8 cellular contexts compared by ENCODE assay signal in the genomic region with DNA sequence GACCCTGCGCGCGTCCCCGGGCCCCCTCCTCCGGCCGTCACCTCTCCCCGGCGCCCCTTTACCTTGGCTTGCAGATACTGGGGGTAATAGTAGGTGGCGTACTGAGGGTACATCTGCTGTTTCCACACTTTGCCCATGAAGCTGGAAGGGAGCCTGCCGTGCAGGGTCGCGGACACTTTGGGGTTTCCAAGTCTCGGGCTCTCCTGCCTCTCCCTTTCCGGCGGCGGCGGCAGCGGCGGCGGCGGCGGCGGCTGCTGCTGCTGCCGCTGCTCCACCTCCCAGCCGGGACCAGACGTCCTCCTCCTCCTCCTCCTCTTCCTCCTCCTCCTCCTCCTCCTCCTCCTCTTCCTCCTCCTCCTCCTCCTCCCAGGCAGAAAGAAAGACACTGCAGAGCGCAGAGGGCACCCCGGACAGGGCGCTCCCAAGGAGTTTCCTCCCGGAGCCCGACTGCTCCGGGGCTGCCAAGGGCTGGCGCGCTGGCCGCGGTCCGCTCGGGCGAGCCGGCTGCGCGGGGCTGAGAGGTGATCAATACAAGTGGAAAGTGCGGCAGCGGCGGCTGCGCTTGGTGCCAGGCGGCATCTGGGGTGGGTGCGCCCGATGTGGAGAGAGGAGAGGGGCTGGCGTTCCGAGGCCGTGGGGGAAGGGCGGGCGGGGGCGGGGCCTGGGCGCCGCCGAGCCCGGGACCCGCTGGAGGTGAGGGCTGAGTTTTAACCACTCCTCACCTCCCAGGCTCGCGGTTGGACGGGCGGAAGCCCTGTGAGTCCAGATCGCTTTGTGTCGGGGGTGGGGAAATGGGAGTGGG. TPM values are rescaled to one million over a fixed set of nuclear protein-coding genes. Genes with fewer than 3 reads are reported as not detected.
DNase-seq lines count a peak whose midpoint lies in the region; ATAC-seq, FAIRE-seq and TF ChIP-seq lines count a peak whose summit lies in the region.

A gene with protein sequence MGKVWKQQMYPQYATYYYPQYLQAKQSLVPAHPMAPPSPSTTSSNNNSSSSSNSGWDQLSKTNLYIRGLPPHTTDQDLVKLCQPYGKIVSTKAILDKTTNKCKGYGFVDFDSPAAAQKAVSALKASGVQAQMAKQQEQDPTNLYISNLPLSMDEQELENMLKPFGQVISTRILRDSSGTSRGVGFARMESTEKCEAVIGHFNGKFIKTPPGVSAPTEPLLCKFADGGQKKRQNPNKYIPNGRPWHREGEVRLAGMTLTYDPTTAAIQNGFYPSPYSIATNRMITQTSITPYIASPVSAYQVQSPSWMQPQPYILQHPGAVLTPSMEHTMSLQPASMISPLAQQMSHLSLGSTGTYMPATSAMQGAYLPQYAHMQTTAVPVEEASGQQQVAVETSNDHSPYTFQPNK (minus strand): TSS at position 581 of the 802 bp plus-strand sequence. CDS start 444 bp downstream, at position 137.

- H3K9me3 Mint-ChIP-seq in immature natural killer cell = no peaks in the 10 kb centered on the region

- peak within 1 kb of the TSS; percentile 87 for H3K4me3 ChIP-seq in MG63
- peak within 1 kb of the TSS; percentile 91 for H3K4me3 ChIP-seq in bronchial epithelial cell (ENCODE audit: low read depth, low read length)

- peak within 1 kb of the TSS; percentile 86 to 97 (median 92) for H3K4me3 Mint-ChIP-seq in immature natural killer cell

- peak within 1 kb of the TSS in 2 of 6 donors; percentile 71 to 74 for H3K27ac Mint-ChIP-seq in immature natural killer cell

- no peaks in the 10 kb centered on the region for H3K36me3 Mint-ChIP-seq in immature natural killer cell

- H3K27me3 Mint-ChIP-seq in immature natural killer cell (ENCODE audit: low read depth in 3 of 3) = peaks cover 0 to 15% (median 2%) of the 10 kb centered on the region in 3 donors

- H3K4me1 Mint-ChIP-seq in immature natural killer cell = peaks cover 7 to 19% of the 10 kb centered on the region in 2 donors

- no peak for TF ChIP-seq CTCF in bronchial epithelial cell (IDR thresholded peaks at IDR 0.05; ENCODE audit: insufficient read depth, low read length, severe bottlenecking)

- peaks cover 4% of the 10 kb centered on the region; the same call in 1 of the 2 replicates for H3K36me3 ChIP-seq in MG63
- no peaks in the 10 kb centered on the region for H3K36me3 ChIP-seq in bronchial epithelial cell (ENCODE audit: control insufficient read depth, insufficient read depth, low read length)

- FAIRE-seq in bronchial epithelial cell (lab: Jason Lieb, UNC) = no peak

- H3K27me3 ChIP-seq in MG63 (no peaks in the 10 kb centered on the region), bronchial epithelial cell (ENCODE audit: control insufficient read depth, insufficient read depth, low read length) (no peaks in the 10 kb centered on the region)

- DNase-seq in MG63 (peak; percentile 74), UCSD-AML1 (lab: John Stamatoyannopoulos, UW; ENCODE audit: unreplicated experiment) (peak; percentile 48), bronchial epithelial cell (ENCODE audit: low read depth) (peak; percentile 30), immature natural killer cell (peak; percentile 26 to 42 (median 32)), NCI-H1694 treated with DMSO at 0.1 percent for 48 hours (lab: John Stamatoyannopoulos, UW) (no peak)
- DNase-seq in stimulated activated CD4-positive, alpha-beta T cell treated with anti-CD3 and anti-CD28 coated beads, Interleukin-12 subunit alpha, Interleukin-12 subunit beta, amount 100 ng/mL, for 24 hours (ENCODE audit: low read depth in 2 of 2) = peak; percentile 34 to 42

- ATAC-seq in GM18498 (IDR thresholded peaks at IDR 0.05; ENCODE audit: unreplicated experiment) (peak; percentile 50), HG03520 (IDR thresholded peaks at IDR 0.05; ENCODE audit: unreplicated experiment) (no peak)

- H3K9me3 ChIP-seq in MG63 = no peaks in the 10 kb centered on the region

RNA-seq across cellular contexts. Expression of the gene that starts here (rescaled TPM):
- total RNA-seq in MG63 (2014; rRNA removed; shearing (Covaris generic); ENCODE audit: low replicate concordance) = 36.6 and 38.7 TPM in 2 replicates
- 30.0 and 34.1 TPM in 2 replicates for total RNA-seq in bronchial epithelial cell
- polyA plus RNA-seq in immature natural killer cell = 100 to 1,000 TPM in 1 of 3 donors, 10 to 100 TPM in 2; 80.0 to 172 (median 81.9) TPM
